ENCODE assay signal across 1 cellular context in genomic region chr19:54429545-54430227, GRCh38.
TF ChIP-seq lines count a peak whose summit lies in the region.

No MANE protein-coding gene starts in this region.

TF ChIP-seq in GM12878, 131 proteins besides CTCF, POLR2A, EP300 and RAD21:
- TF ChIP-seq TCF12 (IDR thresholded peaks at IDR 0.05; ENCODE audit: low read depth, low read length) (no peak), WRNIP1 (IDR thresholded peaks at IDR 0.05; ENCODE audit: borderline replicate concordance, low read depth, low read length) (no peak), CHD1 (IDR thresholded peaks at IDR 0.05; ENCODE audit: low read depth, low read length) (no peak), ZBTB4 (CRISPR knock-in tag; IDR thresholded peaks at IDR 0.05) (no peak), CHD2 (IDR thresholded peaks at IDR 0.05; ENCODE audit: borderline replicate concordance, low read depth, low read length) (no peak), ZNF687 (IDR thresholded peaks at IDR 0.05) (no peak), POLR2AphosphoS5 (IDR thresholded peaks at IDR 0.05; ENCODE audit: low read length) (no peak), CREB1 (IDR thresholded peaks at IDR 0.05; ENCODE audit: low read depth) (no peak), MTA2 (IDR thresholded peaks at IDR 0.05; ENCODE audit: low read depth) (no peak), GATAD2B (conservative IDR thresholded peaks at IDR 0.05; ENCODE audit: low read depth) (no peak), ZBTB40 (IDR thresholded peaks at IDR 0.05; ENCODE audit: borderline replicate concordance) (no peak), ZNF384 (IDR thresholded peaks at IDR 0.05; ENCODE audit: borderline replicate concordance, low read depth, low read length) (no peak), E2F8 (IDR thresholded peaks at IDR 0.05; ENCODE audit: low read depth, partially characterized antibody) (no peak), TAF1 (IDR thresholded peaks at IDR 0.05; ENCODE audit: borderline replicate concordance, low read depth, low read length) (no peak)
TF ChIP-seq in GM12878: peak in this region for 0.
